8 cellular contexts compared by ENCODE assay signal in the genomic region with DNA sequence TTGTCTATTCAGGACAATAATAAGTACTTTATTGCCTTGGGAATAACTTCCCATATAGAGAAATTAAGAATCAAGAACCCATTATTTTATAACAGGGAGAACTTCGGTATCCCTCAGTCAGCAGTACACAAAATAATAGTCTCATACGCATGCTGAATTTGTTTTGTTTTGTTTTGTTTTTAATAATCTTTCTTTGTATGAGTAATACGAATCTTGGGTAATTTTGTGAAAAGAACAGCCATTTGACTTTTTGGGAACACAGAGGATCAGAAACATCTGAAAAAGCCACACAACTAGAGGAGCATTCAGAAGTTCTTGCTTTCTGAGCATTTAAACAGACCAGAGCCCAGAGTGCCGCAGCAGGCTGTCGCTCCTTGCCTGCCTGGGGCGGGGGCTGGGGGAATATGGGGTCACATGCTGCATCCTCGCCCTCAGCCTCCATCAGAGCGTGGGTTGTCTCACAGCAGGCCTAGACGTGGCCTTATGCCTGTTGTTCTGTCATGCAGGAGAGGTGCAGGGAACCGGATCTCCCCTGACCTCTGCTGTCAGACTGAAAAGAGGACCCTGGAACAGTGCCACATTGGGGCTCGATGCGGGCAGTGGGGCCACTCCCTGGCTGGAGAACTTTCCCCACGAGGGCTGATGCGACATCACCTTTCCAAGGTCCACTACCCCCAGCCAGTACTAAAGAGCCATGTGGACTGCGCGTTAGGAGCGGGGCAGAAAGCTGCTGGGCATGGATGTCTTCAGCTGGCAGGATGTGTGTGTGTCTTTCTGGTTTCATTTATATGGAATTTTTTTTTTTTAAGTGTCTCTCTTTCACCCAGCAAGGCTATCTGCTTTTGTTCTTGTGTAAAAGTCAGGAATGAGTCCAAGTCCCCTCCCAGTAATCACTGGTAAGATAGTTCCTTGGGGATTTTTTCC.
DNase-seq lines count a peak whose midpoint lies in the region; ATAC-seq and TF ChIP-seq lines count a peak whose summit lies in the region.

No MANE protein-coding gene starts in this region.

- H3K9ac ChIP-seq in rectal smooth muscle tissue (ENCODE audit: low read length), result no peak overlapping the region

- DNase-seq in dorsolateral prefrontal cortex (no peak), SW 1271 (lab: John Stamatoyannopoulos, UW) (no peak), Kasumi-1 (lab: John Stamatoyannopoulos, UW) (no peak), LoVo (ENCODE audit: low spot score) (no peak)
- DNase-seq in stimulated activated CD8-positive, alpha-beta memory T cell treated with anti-CD3 and anti-CD28 coated beads, Interleukin-4, amount 100 ng/mL, for 48 hours, result no peak

- no peaks in the 10 kb centered on the region for H3K36me3 ChIP-seq in rectal smooth muscle tissue (ENCODE audit: control insufficient read depth, insufficient read depth, low read length)

- H3K4me1 ChIP-seq in rectal smooth muscle tissue (ENCODE audit: control insufficient read depth, insufficient read depth, low read length), result peaks cover 25% of the 10 kb centered on the region

- H3K4me3 ChIP-seq in dorsolateral prefrontal cortex (peak overlapping the region in 4 of 59 donors; percentile 4 to 31 (median 6)), rectal smooth muscle tissue (ENCODE audit: low read length) (no peak overlapping the region)

- no peaks in the 10 kb centered on the region for H3K27me3 ChIP-seq in dorsolateral prefrontal cortex
- H3K27me3 ChIP-seq in rectal smooth muscle tissue (ENCODE audit: control insufficient read depth, insufficient read depth, low read length), result no peaks in the 10 kb centered on the region

- intact Hi-C loops in dorsolateral prefrontal cortex (cut with DNase I), result no loop called here

- peak; percentile 63 for ATAC-seq in GM19328 (IDR thresholded peaks at IDR 0.05; ENCODE audit: unreplicated experiment)
- peak; percentile 58 for ATAC-seq in HG03439 (IDR thresholded peaks at IDR 0.05; ENCODE audit: unreplicated experiment)

- TF ChIP-seq CTCF in dorsolateral prefrontal cortex (IDR thresholded peaks at IDR 0.05 in 54 of 56, conservative IDR thresholded peaks at IDR 0.05 in 2 of 56; ENCODE audit: low read depth in 1 of 56, partially characterized antibody in 56 of 56), result no peak

- peak overlapping the region in 45 of 59 donors; percentile 1 to 85 (median 66) for H3K27ac ChIP-seq in dorsolateral prefrontal cortex
- peak overlapping the region; percentile 65 for H3K27ac ChIP-seq in rectal smooth muscle tissue (ENCODE audit: low read depth, low read length)
